Comparison of ENCODE assay signal across 1 cellular context in the genomic region with DNA sequence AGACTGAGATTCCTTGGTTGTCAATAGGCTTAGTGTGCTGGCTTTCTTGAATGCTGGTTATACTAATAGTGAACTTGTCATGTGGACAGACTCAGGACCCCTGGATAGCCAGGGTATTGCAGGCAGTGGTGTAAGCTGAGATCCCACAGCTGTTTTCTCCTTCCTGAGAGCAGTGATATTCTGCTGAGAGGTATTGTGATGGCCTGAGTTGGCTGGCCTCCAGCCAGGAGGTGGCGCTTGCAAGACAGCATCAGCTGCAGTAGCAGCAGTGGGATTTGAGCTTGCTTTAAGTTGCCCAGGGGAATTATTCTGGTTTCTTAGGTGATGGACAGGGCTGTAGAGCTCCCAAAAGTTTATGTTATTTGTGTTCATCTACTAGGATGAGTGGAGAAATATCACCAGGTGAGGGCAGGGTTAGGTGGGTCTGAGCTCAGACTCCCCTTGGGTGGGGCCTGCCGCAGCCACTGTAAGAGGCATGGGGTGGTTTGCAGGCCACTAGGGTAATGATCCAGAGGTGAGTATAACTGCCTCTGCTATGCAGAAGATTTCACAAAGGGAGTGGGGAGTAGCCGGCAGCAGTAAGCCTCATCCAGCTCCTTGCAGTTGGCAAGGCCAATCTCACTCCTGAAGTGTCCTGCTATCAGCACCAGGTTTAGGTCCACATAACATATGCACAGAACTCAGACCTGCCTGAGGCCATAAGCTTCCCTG.
TF ChIP-seq lines count a peak whose summit lies in the region.

No MANE protein-coding gene starts in this region.

TF ChIP-seq in H1, 55 proteins besides CTCF, POLR2A, EP300 and RAD21 (continued from another document):
- TF ChIP-seq, protein P1, sequence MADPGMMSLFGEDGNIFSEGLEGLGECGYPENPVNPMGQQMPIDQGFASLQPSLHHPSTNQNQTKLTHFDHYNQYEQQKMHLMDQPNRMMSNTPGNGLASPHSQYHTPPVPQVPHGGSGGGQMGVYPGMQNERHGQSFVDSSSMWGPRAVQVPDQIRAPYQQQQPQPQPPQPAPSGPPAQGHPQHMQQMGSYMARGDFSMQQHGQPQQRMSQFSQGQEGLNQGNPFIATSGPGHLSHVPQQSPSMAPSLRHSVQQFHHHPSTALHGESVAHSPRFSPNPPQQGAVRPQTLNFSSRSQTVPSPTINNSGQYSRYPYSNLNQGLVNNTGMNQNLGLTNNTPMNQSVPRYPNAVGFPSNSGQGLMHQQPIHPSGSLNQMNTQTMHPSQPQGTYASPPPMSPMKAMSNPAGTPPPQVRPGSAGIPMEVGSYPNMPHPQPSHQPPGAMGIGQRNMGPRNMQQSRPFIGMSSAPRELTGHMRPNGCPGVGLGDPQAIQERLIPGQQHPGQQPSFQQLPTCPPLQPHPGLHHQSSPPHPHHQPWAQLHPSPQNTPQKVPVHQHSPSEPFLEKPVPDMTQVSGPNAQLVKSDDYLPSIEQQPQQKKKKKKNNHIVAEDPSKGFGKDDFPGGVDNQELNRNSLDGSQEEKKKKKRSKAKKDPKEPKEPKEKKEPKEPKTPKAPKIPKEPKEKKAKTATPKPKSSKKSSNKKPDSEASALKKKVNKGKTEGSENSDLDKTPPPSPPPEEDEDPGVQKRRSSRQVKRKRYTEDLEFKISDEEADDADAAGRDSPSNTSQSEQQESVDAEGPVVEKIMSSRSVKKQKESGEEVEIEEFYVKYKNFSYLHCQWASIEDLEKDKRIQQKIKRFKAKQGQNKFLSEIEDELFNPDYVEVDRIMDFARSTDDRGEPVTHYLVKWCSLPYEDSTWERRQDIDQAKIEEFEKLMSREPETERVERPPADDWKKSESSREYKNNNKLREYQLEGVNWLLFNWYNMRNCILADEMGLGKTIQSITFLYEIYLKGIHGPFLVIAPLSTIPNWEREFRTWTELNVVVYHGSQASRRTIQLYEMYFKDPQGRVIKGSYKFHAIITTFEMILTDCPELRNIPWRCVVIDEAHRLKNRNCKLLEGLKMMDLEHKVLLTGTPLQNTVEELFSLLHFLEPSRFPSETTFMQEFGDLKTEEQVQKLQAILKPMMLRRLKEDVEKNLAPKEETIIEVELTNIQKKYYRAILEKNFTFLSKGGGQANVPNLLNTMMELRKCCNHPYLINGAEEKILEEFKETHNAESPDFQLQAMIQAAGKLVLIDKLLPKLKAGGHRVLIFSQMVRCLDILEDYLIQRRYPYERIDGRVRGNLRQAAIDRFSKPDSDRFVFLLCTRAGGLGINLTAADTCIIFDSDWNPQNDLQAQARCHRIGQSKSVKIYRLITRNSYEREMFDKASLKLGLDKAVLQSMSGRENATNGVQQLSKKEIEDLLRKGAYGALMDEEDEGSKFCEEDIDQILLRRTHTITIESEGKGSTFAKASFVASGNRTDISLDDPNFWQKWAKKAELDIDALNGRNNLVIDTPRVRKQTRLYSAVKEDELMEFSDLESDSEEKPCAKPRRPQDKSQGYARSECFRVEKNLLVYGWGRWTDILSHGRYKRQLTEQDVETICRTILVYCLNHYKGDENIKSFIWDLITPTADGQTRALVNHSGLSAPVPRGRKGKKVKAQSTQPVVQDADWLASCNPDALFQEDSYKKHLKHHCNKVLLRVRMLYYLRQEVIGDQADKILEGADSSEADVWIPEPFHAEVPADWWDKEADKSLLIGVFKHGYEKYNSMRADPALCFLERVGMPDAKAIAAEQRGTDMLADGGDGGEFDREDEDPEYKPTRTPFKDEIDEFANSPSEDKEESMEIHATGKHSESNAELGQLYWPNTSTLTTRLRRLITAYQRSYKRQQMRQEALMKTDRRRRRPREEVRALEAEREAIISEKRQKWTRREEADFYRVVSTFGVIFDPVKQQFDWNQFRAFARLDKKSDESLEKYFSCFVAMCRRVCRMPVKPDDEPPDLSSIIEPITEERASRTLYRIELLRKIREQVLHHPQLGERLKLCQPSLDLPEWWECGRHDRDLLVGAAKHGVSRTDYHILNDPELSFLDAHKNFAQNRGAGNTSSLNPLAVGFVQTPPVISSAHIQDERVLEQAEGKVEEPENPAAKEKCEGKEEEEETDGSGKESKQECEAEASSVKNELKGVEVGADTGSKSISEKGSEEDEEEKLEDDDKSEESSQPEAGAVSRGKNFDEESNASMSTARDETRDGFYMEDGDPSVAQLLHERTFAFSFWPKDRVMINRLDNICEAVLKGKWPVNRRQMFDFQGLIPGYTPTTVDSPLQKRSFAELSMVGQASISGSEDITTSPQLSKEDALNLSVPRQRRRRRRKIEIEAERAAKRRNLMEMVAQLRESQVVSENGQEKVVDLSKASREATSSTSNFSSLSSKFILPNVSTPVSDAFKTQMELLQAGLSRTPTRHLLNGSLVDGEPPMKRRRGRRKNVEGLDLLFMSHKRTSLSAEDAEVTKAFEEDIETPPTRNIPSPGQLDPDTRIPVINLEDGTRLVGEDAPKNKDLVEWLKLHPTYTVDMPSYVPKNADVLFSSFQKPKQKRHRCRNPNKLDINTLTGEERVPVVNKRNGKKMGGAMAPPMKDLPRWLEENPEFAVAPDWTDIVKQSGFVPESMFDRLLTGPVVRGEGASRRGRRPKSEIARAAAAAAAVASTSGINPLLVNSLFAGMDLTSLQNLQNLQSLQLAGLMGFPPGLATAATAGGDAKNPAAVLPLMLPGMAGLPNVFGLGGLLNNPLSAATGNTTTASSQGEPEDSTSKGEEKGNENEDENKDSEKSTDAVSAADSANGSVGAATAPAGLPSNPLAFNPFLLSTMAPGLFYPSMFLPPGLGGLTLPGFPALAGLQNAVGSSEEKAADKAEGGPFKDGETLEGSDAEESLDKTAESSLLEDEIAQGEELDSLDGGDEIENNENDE (IDR thresholded peaks at IDR 0.05; ENCODE audit: insufficient replicate concordance, low read length), result no peak
- TF ChIP-seq BRCA1 (IDR thresholded peaks at IDR 0.05; ENCODE audit: low read depth, low read length) (no peak), SP4 (IDR thresholded peaks at IDR 0.05; ENCODE audit: low read length) (no peak), POLR2AphosphoS5 (IDR thresholded peaks at IDR 0.05; ENCODE audit: low read depth, low read length) (no peak)
- TF ChIP-seq, protein P2, sequence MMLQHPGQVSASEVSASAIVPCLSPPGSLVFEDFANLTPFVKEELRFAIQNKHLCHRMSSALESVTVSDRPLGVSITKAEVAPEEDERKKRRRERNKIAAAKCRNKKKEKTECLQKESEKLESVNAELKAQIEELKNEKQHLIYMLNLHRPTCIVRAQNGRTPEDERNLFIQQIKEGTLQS (IDR thresholded peaks at IDR 0.05; ENCODE audit: insufficient read depth, low read depth, low read length), result no peak
TF ChIP-seq in H1: peak in this region for 0.
